Comparison of ENCODE assay signal across 8 cellular contexts in the genomic region with DNA sequence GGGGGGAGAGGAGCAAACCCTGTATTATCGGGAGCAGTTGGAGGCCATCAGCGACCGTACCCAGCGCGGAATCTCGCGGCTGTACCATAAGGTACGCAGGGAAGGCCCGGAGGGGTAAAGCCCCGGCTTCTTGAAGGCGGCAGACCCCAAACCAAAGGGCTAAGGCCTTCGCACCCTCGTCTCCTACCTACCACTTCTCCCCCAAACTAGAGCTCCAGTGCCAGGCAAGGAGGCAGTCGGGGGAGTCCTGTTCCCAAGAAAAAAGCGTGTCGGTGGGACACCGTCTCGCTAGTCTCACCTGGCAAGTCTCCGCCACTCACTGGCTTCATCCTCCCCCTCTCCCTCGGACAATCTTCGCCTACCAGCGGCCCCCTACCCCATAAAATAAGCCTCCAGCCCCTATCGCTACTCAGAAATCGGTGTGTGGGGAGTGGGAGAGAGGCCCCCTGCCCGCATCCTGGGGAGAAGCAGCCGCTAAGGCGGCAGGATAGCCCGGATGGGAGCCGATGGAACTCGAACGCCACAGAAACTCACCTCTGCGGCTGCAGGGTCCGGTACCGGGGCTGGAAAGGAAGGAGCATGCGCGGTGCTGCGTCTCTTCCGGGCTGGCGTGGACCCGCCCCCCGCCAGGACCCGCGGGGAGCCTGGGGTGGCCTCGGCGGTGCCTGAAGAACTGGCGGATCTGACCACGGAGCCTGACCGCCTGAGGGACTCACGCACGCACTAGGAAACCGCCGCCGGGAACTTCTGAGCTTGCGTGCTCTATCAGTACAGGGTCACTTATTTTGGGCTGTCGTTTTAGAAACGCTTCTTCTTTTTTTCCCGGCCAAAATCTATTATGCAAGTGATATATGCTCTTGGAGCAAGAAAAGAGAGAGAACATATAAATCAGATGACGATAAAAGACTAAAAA. TPM values are rescaled to one million over a fixed set of nuclear protein-coding genes. Genes with fewer than 3 reads are reported as not detected.
DNase-seq lines count a peak whose midpoint lies in the region; ATAC-seq and TF ChIP-seq lines count a peak whose summit lies in the region.

TSS of gene RPS10 (minus strand) at position 572 of the 913 bp plus-strand sequence. CDS start 848 bp downstream, outside the sequence.

- H3K27ac ChIP-seq in coronary artery (peak within 1 kb of the TSS; percentile 81 to 89), layer of hippocampus (ENCODE audit: low read depth, low read length) (peak within 1 kb of the TSS; percentile 77)

- ATAC-seq in HG03520 (IDR thresholded peaks at IDR 0.05; ENCODE audit: unreplicated experiment): peak; percentile 83

- H3K36me3 Mint-ChIP-seq in activated CD4-positive, alpha-beta T cell treated with anti-CD3 and anti-CD28 coated beads, Interleukin-2, amount 10 ng/mL, durations not matched to agents 7 days and 5 days (ENCODE audit: low read depth): peaks cover 41% of the 10 kb centered on the region

- no peak for TF ChIP-seq CTCF in coronary artery (IDR thresholded peaks at IDR 0.05)

- H3K4me1 Mint-ChIP-seq in activated CD4-positive, alpha-beta T cell treated with anti-CD3 and anti-CD28 coated beads, Interleukin-2, amount 10 ng/mL, durations not matched to agents 7 days and 5 days: peaks cover 39% of the 10 kb centered on the region

- no peaks in the 10 kb centered on the region for H3K27me3 ChIP-seq in layer of hippocampus (ENCODE audit: control insufficient read depth, insufficient read depth, low read length)

- no peaks in the 10 kb centered on the region for H3K9me3 Mint-ChIP-seq in activated CD4-positive, alpha-beta T cell treated with anti-CD3 and anti-CD28 coated beads, Interleukin-2, amount 10 ng/mL, durations not matched to agents 7 days and 5 days

- H3K4me3 ChIP-seq in coronary artery: peak within 1 kb of the TSS; percentile 91

- H3K27me3 Mint-ChIP-seq in activated CD4-positive, alpha-beta T cell treated with anti-CD3 and anti-CD28 coated beads, Interleukin-2, amount 10 ng/mL, durations not matched to agents 7 days and 5 days: no peaks in the 10 kb centered on the region

- CTCF ChIA-PET in activated CD4-positive, alpha-beta T cell treated with anti-CD3 and anti-CD28 coated beads, Interleukin-2, amount 10 ng/mL, durations not matched to agents 7 days and 5 days (lab: Charles Lee): interaction anchor here (0.5 to 1.1 kb wide), 5 partner anchors 11 to 268 kb away, joined by 3 to 5 read pairs (median 3); no protein-coding TSS in a partner anchor

- DNase-seq in AG20443 (ENCODE audit: low spot score) (peak; percentile 100), GM19240 (ENCODE audit: insufficient read length, low spot score) (peak; percentile 95), NCI-H748 (lab: John Stamatoyannopoulos, UW; ENCODE audit: unreplicated experiment) (peak; percentile 96), coronary artery (ENCODE audit: low spot score) (peak; percentile 93)
- peak; percentile 89 for DNase-seq in activated CD4-positive, alpha-beta T cell treated with anti-CD3 and anti-CD28 coated beads, Interleukin-2, amount 10 ng/mL, durations not matched to agents 7 days and 5 days
- peak; percentile 75 to 90 (median 86) for DNase-seq in stimulated activated CD4-positive, alpha-beta T cell treated with anti-CD3 and anti-CD28 coated beads, Interleukin-1b, Interleukin-23, amount 100 ng/mL, for 24 hours (ENCODE audit: low read depth in 4 of 4, low spot score in 1 of 4)

- H3K27ac Mint-ChIP-seq in activated CD4-positive, alpha-beta T cell treated with anti-CD3 and anti-CD28 coated beads, Interleukin-2, amount 10 ng/mL, durations not matched to agents 7 days and 5 days: peak within 1 kb of the TSS; percentile 99

- POLR2A ChIA-PET in activated CD4-positive, alpha-beta T cell treated with anti-CD3 and anti-CD28 coated beads, Interleukin-2, amount 10 ng/mL, durations not matched to agents 7 days and 5 days (lab: Charles Lee): interaction anchor here (0.6 to 1.3 kb wide), 2 partner anchors 10 to 233 kb away, joined by 4 to 5 read pairs; no protein-coding TSS in a partner anchor

- peak within 1 kb of the TSS; percentile 99 for H3K4me3 Mint-ChIP-seq in activated CD4-positive, alpha-beta T cell treated with anti-CD3 and anti-CD28 coated beads, Interleukin-2, amount 10 ng/mL, durations not matched to agents 7 days and 5 days

RNA-seq across cellular contexts. Expression of gene RPS10, which starts in this region (rescaled TPM):
- 1,000 to 10,000 TPM; 1,606 to 1,644 TPM for total RNA-seq in activated CD4-positive, alpha-beta T cell treated with anti-CD3 and anti-CD28 coated beads, Interleukin-2, amount 10 ng/mL, durations not matched to agents 7 days and 5 days

Comparison
In these comparisons a context has a peak if more than half of its experiments do, and no peak if none do; other contexts are left out.
1. Peak in every context shown above with its lines: DNase-seq, ATAC-seq, H3K4me3 ChIP-seq and H3K27ac ChIP-seq.